ENCODE assay signal across 21 cellular contexts in genomic region chr6:31422587-31422986, GRCh38.
"Had no signal": no experiment of that assay in that cellular context is flagged by ENCODE, and none has a peak within 500 bp of the region (broad histone marks: within the 10 kb centered on the region; RNA-seq: fewer than 3 reads in every experiment).

No MANE protein-coding gene starts in this region.

- ATAC-seq: left lung; naive thymus-derived CD8-positive, alpha-beta T cell; stimulated activated effector memory CD8-positive, alpha-beta T cell treated with anti-CD3 and anti-CD28 coated beads, Interleukin-12 subunit alpha, Interleukin-12 subunit beta, amount 100 ng/mL, for 72 hours had no signal

- H3K4me3 ChIP-seq: colonic mucosa, left lung, prostate gland, right atrium auricular region, sigmoid colon, stomach, thyroid gland had no signal

- H3K27me3 ChIP-seq: colonic mucosa, left lung, right atrium auricular region, sigmoid colon, stomach, thyroid gland had no signal

- DNase-seq: colonic mucosa; effector memory CD4-positive, alpha-beta T cell; erythroblast; head of caudate nucleus; left lung; mammary epithelial cell; naive thymus-derived CD8-positive, alpha-beta T cell; nephron progenitor cell; nucleus accumbens; sigmoid colon; stimulated activated CD4-positive, alpha-beta T cell treated with anti-CD3 and anti-CD28 coated beads, Interleukin-2, amount 100 ng/mL, for 24 hours; stimulated activated CD4-positive, alpha-beta T cell treated with anti-CD3 and anti-CD28 coated beads, Interleukin-4, amount 100 ng/mL, for 24 hours; stimulated activated naive CD4-positive, alpha-beta T cell treated with Interleukin-2 at 50 U/mL for 16 hours; stomach; thyroid gland; trophoblast cell had no signal

- H3K4me1 ChIP-seq: colonic mucosa, left lung, prostate gland, right atrium auricular region, sigmoid colon, thyroid gland had no signal

- H3K27ac ChIP-seq: colonic mucosa, left lung, prostate gland, right atrium auricular region, sigmoid colon, stomach, thyroid gland had no signal

- H3K9me3 ChIP-seq: colonic mucosa, left lung, prostate gland, right atrium auricular region, sigmoid colon, stomach, thyroid gland had no signal

- FAIRE-seq: frontal cortex, keratinocyte had no signal

- H3K36me3 ChIP-seq: colonic mucosa, prostate gland, right atrium auricular region, sigmoid colon, thyroid gland had no signal
